Comparison of ENCODE assay signal across 29 cellular contexts in the genomic region with DNA sequence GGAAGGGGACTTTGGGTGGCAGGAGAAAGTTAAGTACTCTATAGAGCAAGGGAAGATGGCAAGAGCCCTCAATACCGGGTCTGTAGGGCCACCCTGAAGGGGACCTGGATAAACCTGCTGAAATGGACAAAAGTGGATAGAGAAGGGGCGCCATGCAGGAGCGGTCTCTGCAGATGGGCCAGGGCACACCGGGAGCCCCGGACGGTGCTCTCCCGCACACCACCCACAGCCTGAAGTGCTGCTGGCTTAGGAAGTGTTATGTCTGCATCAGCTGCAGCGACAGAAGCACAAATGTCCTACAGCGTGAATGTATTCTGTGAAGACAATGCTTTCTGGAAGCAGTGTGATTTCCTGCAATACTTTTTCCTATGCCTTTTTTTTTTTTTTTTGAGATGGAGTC.
"Had no signal": no experiment of that assay in that cellular context is flagged by ENCODE, and none has a peak within 500 bp of the region (broad histone marks: within the 10 kb centered on the region; RNA-seq: fewer than 3 reads in every experiment).

No MANE protein-coding gene starts in this region.

- H3K9me3 ChIP-seq: mucosa of descending colon, neutrophil, prostate gland, right atrium auricular region, testis, upper lobe of left lung, uterus had no signal

- H3K27me3 ChIP-seq: right atrium auricular region, testis, upper lobe of left lung, uterus had no signal

- H3K4me3 Mint-ChIP-seq: effector memory CD8-positive, alpha-beta T cell; immature natural killer cell; memory B cell; mesothelial cell of epicardium; naive B cell; natural killer cell treated with Interleukin-12 subunit alpha and Interleukin-12 subunit beta and Interleukin-15 and Interleukin-18, amount 100 ng/mL, for 72 hours; neural crest cell; stimulated activated memory B cell treated with anti-CD40 and anti-IgM and Interleukin-4, amounts not matched to agents 10 μg/mL and 1 μg/mL and 100 μg/mL, for 72 hours had no signal

- H3K9ac ChIP-seq: parathyroid adenoma had no signal

- H3K4me1 Mint-ChIP-seq: immature natural killer cell had no signal

- H3K27ac Mint-ChIP-seq: effector memory CD8-positive, alpha-beta T cell; immature natural killer cell; memory B cell; mesothelial cell of epicardium; naive B cell; natural killer cell treated with Interleukin-12 subunit alpha and Interleukin-12 subunit beta and Interleukin-15 and Interleukin-18, amount 100 ng/mL, for 72 hours; stimulated activated memory B cell treated with anti-CD40 and anti-IgM and Interleukin-4, amounts not matched to agents 10 μg/mL and 1 μg/mL and 100 μg/mL, for 72 hours had no signal

- H3K4me1 ChIP-seq: prostate gland, right atrium auricular region, testis, tibial artery, upper lobe of left lung, uterus had no signal

- H3K4me3 ChIP-seq: lung, mucosa of descending colon, prostate gland, right atrium auricular region, testis, tibial artery, upper lobe of left lung, uterus had no signal

- H3K9me3 Mint-ChIP-seq: memory B cell; natural killer cell treated with Interleukin-12 subunit alpha and Interleukin-12 subunit beta and Interleukin-15 and Interleukin-18, amount 100 ng/mL, for 72 hours; stimulated activated memory B cell treated with anti-CD40 and anti-IgM and Interleukin-4, amounts not matched to agents 10 μg/mL and 1 μg/mL and 100 μg/mL, for 72 hours had no signal

- H3K36me3 ChIP-seq: neutrophil, prostate gland, right atrium auricular region, uterus had no signal

- ATAC-seq: effector memory CD8-positive, alpha-beta T cell; left lobe of liver; mucosa of descending colon; natural killer cell treated with Interleukin-12 subunit alpha and Interleukin-12 subunit beta and Interleukin-15 and Interleukin-18, amount 100 ng/mL, for 72 hours; sciatic nerve; stimulated activated memory B cell treated with anti-CD40 and anti-IgM and Interleukin-4, amounts not matched to agents 10 μg/mL and 1 μg/mL and 100 μg/mL, for 72 hours; stimulated activated naive CD8-positive, alpha-beta T cell treated with anti-CD3 and anti-CD28 coated beads, Interleukin-15, Interleukin-2, amounts not matched to agents 100 U/mL and 50 U/mL, for 24 hours had no signal

- H3K27ac ChIP-seq: neutrophil, parathyroid adenoma, prostate gland, right atrium auricular region, testis, tibial artery, upper lobe of left lung had no signal

- FAIRE-seq: endometrium, frontal cortex had no signal

- H3K36me3 Mint-ChIP-seq: immature natural killer cell; memory B cell; natural killer cell treated with Interleukin-12 subunit alpha and Interleukin-12 subunit beta and Interleukin-15 and Interleukin-18, amount 100 ng/mL, for 72 hours had no signal

- DNase-seq: cortex of kidney; effector memory CD8-positive, alpha-beta T cell; hypothalamus; immature natural killer cell; kidney glomerular epithelial cell; mucosa of descending colon; naive B cell; stimulated activated CD4-positive, alpha-beta T cell treated with anti-CD3 and anti-CD28 coated beads, Interleukin-2, amount 100 ng/mL, for 24 hours; stimulated activated CD4-positive, alpha-beta T cell treated with anti-CD3 and anti-CD28 coated beads, Interleukin-4, amount 100 ng/mL, for 24 hours; stimulated activated naive CD8-positive, alpha-beta T cell treated with anti-CD3 and anti-CD28 coated beads, Interleukin-15, Interleukin-2, amounts not matched to agents 100 U/mL and 50 U/mL, for 24 hours; substantia nigra; testis; tibial artery; upper lobe of left lung had no signal
